Comparison of ENCODE assay signal across 9 cellular contexts in genomic region chr18:13612111-13612997, GRCh38.
DNase-seq lines count a peak whose midpoint lies in the region; ATAC-seq, FAIRE-seq and TF ChIP-seq lines count a peak whose summit lies in the region.
"Had no signal": no experiment of that assay in that cellular context is flagged by ENCODE, and none has a peak within 500 bp of the region (broad histone marks: within the 10 kb centered on the region; RNA-seq: fewer than 3 reads in every experiment).

No MANE protein-coding gene starts in this region.

- TF ChIP-seq POLR2A in right lobe of liver (IDR thresholded peaks at IDR 0.05) (no peak), HepG2 (IDR thresholded peaks at IDR 0.05; ENCODE audit: insufficient read depth in 1 of 2, low read depth in 2 of 2, low read length in 2 of 2) (no peak), stomach (IDR thresholded peaks at IDR 0.05) (no peak)

- H3K27ac Mint-ChIP-seq in activated B cell treated with CpG ODN at 0.5 μM for 24 hours: peak overlapping the region; percentile 99
- H3K27ac Mint-ChIP-seq in natural killer cell: peak overlapping the region; percentile 46 to 80

- H3K9me3 Mint-ChIP-seq in activated B cell treated with CpG ODN at 0.5 μM for 24 hours: no peaks in the 10 kb centered on the region
- no peaks in the 10 kb centered on the region for H3K9me3 Mint-ChIP-seq in natural killer cell

- CTCF ChIA-PET in HepG2 (lab: Yijun Ruan, JAX; ENCODE audit: low intra/inter-chr PET ratio, low total read pairs): no interaction called here
- CTCF ChIA-PET in activated B cell treated with CpG ODN at 0.5 μM for 24 hours (lab: Charles Lee): interaction anchor here (0.8 to 11.4 kb wide), 9 partner anchors 11 to 52 kb away, joined by 3 to 171 read pairs (median 7); no protein-coding TSS in a partner anchor

- H3K4me1 ChIP-seq in right lobe of liver (no peaks in the 10 kb centered on the region), HepG2 (ENCODE audit: insufficient read depth, low read length) (no peaks in the 10 kb centered on the region), stomach (peaks cover 13 to 26% (median 26%) of the 10 kb centered on the region in 4 donors)

- DNase-seq in right lobe of liver (no peak), HepG2 (ENCODE audit: low spot score) (no peak), activated B cell treated with CpG ODN at 0.5 μM for 24 hours (peak; percentile 69), cerebellum (ENCODE audit: low spot score) (peak; percentile 30), natural killer cell (peak; percentile 54), stomach (peak; percentile 44), SIG-M5 (lab: John Stamatoyannopoulos, UW) (no peak)

- no peaks in the 10 kb centered on the region for H3K9me3 ChIP-seq in right lobe of liver
- H3K9me3 ChIP-seq in HepG2 (ENCODE audit: low read length): no peaks in the 10 kb centered on the region
- H3K9me3 ChIP-seq in stomach: no peaks in the 10 kb centered on the region

- in situ Hi-C loops in HepG2 (cut with HindIII; ENCODE audit: extremely low pct_ligation_motif_present, low pct_unique_long_range_greater_than_20kb): no loop called here

- H3K4me2 ChIP-seq in HepG2 (ENCODE audit: low read depth, low read length): no peak overlapping the region

- no peak for TF ChIP-seq RAD21 in HepG2 (CRISPR knock-in tag; IDR thresholded peaks at IDR 0.05)

- H3K4me1 Mint-ChIP-seq in activated B cell treated with CpG ODN at 0.5 μM for 24 hours: peaks cover 94% of the 10 kb centered on the region
- peaks cover 67 to 68% of the 10 kb centered on the region in 2 donors for H3K4me1 Mint-ChIP-seq in natural killer cell

- FAIRE-seq in HepG2 (lab: Jason Lieb, UNC): no peak
- FAIRE-seq: islet of Langerhans had no signal

- H2AFZ ChIP-seq in HepG2 (ENCODE audit: low read length): no peak overlapping the region

- H4K20me1 ChIP-seq in HepG2 (ENCODE audit: insufficient read depth, low read length): no peaks in the 10 kb centered on the region

- TF ChIP-seq EP300 in HepG2 (IDR thresholded peaks at IDR 0.05; ENCODE audit: low read depth in 2 of 2, low read length in 2 of 2): no peak
- TF ChIP-seq EP300 in HepG2 (CRISPR knock-in tag; IDR thresholded peaks at IDR 0.05; ENCODE audit: borderline replicate concordance): no peak
- no peak for TF ChIP-seq EP300 in stomach (IDR thresholded peaks at IDR 0.05)

- intact Hi-C loops in right lobe of liver (cut with DNase I): no loop called here
- intact Hi-C loops in HepG2 (cut with micrococcal nuclease; ENCODE audit: unreplicated experiment): no loop called here
- intact Hi-C loops in activated B cell treated with CpG ODN at 0.5 μM for 24 hours (cut with micrococcal nuclease): loop anchor here (1.0 to 10.0 kb wide), 13 partner anchors 18 to 1760 kb away; partner anchors contain the start of genes AFG3L2, CHMP1B, FAM210A and PTPN2
- intact Hi-C loops in natural killer cell (cut with micrococcal nuclease): loop anchor here (10.0 kb wide), 1 partner anchor 698 kb away; no protein-coding TSS in a partner anchor
- intact Hi-C loops in stomach (cut with DNase I; ENCODE audit: low total_unique reads): no loop called here

- no peak for TF ChIP-seq CTCF in right lobe of liver (IDR thresholded peaks at IDR 0.05)
- no peak for TF ChIP-seq CTCF in HepG2 (CRISPR knock-in tag; IDR thresholded peaks at IDR 0.05)
- TF ChIP-seq CTCF in activated B cell treated with CpG ODN at 0.5 μM for 24 hours (IDR thresholded peaks at IDR 0.05): no peak
- TF ChIP-seq CTCF in natural killer cell (IDR thresholded peaks at IDR 0.05): no peak
- no peak for TF ChIP-seq CTCF in stomach (IDR thresholded peaks at IDR 0.05)

- H3K79me2 ChIP-seq in HepG2 (ENCODE audit: insufficient read depth, low read length): no peaks in the 10 kb centered on the region

- peak overlapping the region; percentile 95 for H3K4me3 Mint-ChIP-seq in activated B cell treated with CpG ODN at 0.5 μM for 24 hours
- H3K4me3 Mint-ChIP-seq in natural killer cell: peak overlapping the region; percentile 72

- no peaks in the 10 kb centered on the region for H3K27me3 ChIP-seq in right lobe of liver
- no peaks in the 10 kb centered on the region for H3K27me3 ChIP-seq in HepG2 (ENCODE audit: control insufficient read depth in 1 of 2, insufficient read depth in 2 of 2, low read length in 2 of 2)
- peaks cover 0 to 7% (median 0%) of the 10 kb centered on the region in 3 donors for H3K27me3 ChIP-seq in stomach

- H3K9ac ChIP-seq in HepG2 (ENCODE audit: insufficient read depth, low read depth, low read length): no peak overlapping the region

- H3K36me3 Mint-ChIP-seq in activated B cell treated with CpG ODN at 0.5 μM for 24 hours (ENCODE audit: low read depth): peaks cover 38% of the 10 kb centered on the region
- no peaks in the 10 kb centered on the region for H3K36me3 Mint-ChIP-seq in natural killer cell

- H3K27ac ChIP-seq in right lobe of liver (no peak overlapping the region), HepG2 (ENCODE audit: extremely low read length, insufficient read depth, low read length) (no peak overlapping the region), stomach (peak overlapping the region in 4 of 5 donors; percentile 9 to 74 (median 47))

- no peak overlapping the region for H3K4me3 ChIP-seq in right lobe of liver
- H3K4me3 ChIP-seq in HepG2 (replicated peaks in 1 of 3; ENCODE audit: insufficient read depth in 1 of 3, low read depth in 2 of 3, low read length in 3 of 3): no peak overlapping the region
- peak overlapping the region; percentile 29 to 38 (median 34) for H3K4me3 ChIP-seq in stomach

- POLR2A ChIA-PET in HepG2 (lab: Yijun Ruan, JAX) (no interaction called here), activated B cell treated with CpG ODN at 0.5 μM for 24 hours (lab: Charles Lee) (interaction anchor here (0.6 to 12.2 kb wide), 20 partner anchors 8 to 729 kb away, joined by 3 to 1007 read pairs (median 8); partner anchors contain the start of genes FAM210A, PTPN2 and RNMT)

- no peaks in the 10 kb centered on the region for H3K27me3 Mint-ChIP-seq in activated B cell treated with CpG ODN at 0.5 μM for 24 hours
- peaks cover 25 to 46% of the 10 kb centered on the region in 2 donors for H3K27me3 Mint-ChIP-seq in natural killer cell (ENCODE audit: low read depth in 2 of 2)

- H3K36me3 ChIP-seq in right lobe of liver (no peaks in the 10 kb centered on the region), HepG2 (replicated peaks in 1 of 2; ENCODE audit: control insufficient read depth in 1 of 2, insufficient read depth in 2 of 2, low read length in 2 of 2) (no peaks in the 10 kb centered on the region), stomach (no peaks in the 10 kb centered on the region)

- no TSS peak for BruUV-seq in HepG2 (replicated peaks; lab: Mats Ljungman, UMichigan)

- WGBS in right lobe of liver (ENCODE audit: insufficient coverage, low coverage, low lambda C conversion rate, missing lambda C conversion rate): 47% methylated on average over 9 of the region's 20 CpGs
- 93% methylated on average over 18 of the region's 20 CpGs for WGBS in HepG2 (ENCODE audit: low lambda C conversion rate)
- WGBS in stomach, 5 donors: 34 to 39% (median 35%) methylated on average over 20 of the region's 20 CpGs

- peak in 3 of 4 donors; percentile 5 to 25 (median 7) for ATAC-seq in right lobe of liver
- ATAC-seq in HepG2: no peak
- ATAC-seq in HG03378 (IDR thresholded peaks at IDR 0.05; ENCODE audit: unreplicated experiment): peak; percentile 43
- ATAC-seq in activated B cell treated with CpG ODN at 0.5 μM for 24 hours (ENCODE audit: low read depth): peak; percentile 63
- ATAC-seq in natural killer cell: peak; percentile 68 to 77 (median 76)

TF ChIP-seq in HepG2, 621 proteins besides CTCF, POLR2A, EP300 and RAD21 (continues in another document):
- TF ChIP-seq ZNF331 (CRISPR knock-in tag; IDR thresholded peaks at IDR 0.05) (no peak), GPBP1L1 (CRISPR knock-in tag; IDR thresholded peaks at IDR 0.05) (no peak), ZNF382 (CRISPR knock-in tag; IDR thresholded peaks at IDR 0.05; ENCODE audit: borderline replicate concordance) (no peak), RFXAP (CRISPR knock-in tag; IDR thresholded peaks at IDR 0.05; ENCODE audit: borderline replicate concordance) (no peak), ZNF839 (CRISPR knock-in tag; IDR thresholded peaks at IDR 0.05; ENCODE audit: borderline replicate concordance) (no peak), BHLHE40 (IDR thresholded peaks at IDR 0.05; ENCODE audit: low read length) (no peak), ZNF530 (CRISPR knock-in tag; IDR thresholded peaks at IDR 0.05; ENCODE audit: low read depth) (no peak), ZNF205 (CRISPR knock-in tag; IDR thresholded peaks at IDR 0.05) (no peak)
- TF ChIP-seq, protein P1, sequence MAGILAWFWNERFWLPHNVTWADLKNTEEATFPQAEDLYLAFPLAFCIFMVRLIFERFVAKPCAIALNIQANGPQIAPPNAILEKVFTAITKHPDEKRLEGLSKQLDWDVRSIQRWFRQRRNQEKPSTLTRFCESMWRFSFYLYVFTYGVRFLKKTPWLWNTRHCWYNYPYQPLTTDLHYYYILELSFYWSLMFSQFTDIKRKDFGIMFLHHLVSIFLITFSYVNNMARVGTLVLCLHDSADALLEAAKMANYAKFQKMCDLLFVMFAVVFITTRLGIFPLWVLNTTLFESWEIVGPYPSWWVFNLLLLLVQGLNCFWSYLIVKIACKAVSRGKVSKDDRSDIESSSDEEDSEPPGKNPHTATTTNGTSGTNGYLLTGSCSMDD (CRISPR knock-in tag; IDR thresholded peaks at IDR 0.05): no peak

Comparison
In these comparisons a context has a peak if more than half of its experiments do, and no peak if none do; other contexts are left out.
1. DNase-seq: peak in activated B cell treated with CpG ODN at 0.5 μM for 24 hours (single experiment), cerebellum (single experiment), natural killer cell (single experiment) and stomach (single experiment); none in right lobe of liver (0 of 3), HepG2 (single experiment) and SIG-M5 (single experiment).
2. H3K27ac ChIP-seq: peak in stomach (4 of 5); none in right lobe of liver (0 of 3) and HepG2 (single experiment).
3. H3K4me3 ChIP-seq: peak in stomach (4 of 4); none in right lobe of liver (0 of 3) and HepG2 (0 of 3).
4. intact Hi-C loops: an anchor here in activated B cell treated with CpG ODN at 0.5 μM for 24 hours (1.0 to 10.0 kb wide) and natural killer cell (10.0 kb wide); none called in right lobe of liver, HepG2 and stomach.